Comparison of ENCODE assay signal across 11 cellular contexts in genomic region chr18:13158428-13158827, GRCh38.
"Had no signal": no experiment of that assay in that cellular context is flagged by ENCODE, and none has a peak within 500 bp of the region (broad histone marks: within the 10 kb centered on the region; RNA-seq: fewer than 3 reads in every experiment).

No MANE protein-coding gene starts in this region.

- H3K4me1 Mint-ChIP-seq: GM23338, H9 had no signal

- H3K9me3 ChIP-seq: HAP-1 had no signal

- H3K4me3 ChIP-seq: GM23248, GM23338, HAP-1 had no signal

- H3K27ac Mint-ChIP-seq: GM23338, H9, HFFc6 had no signal

- ATAC-seq: GM23338, HCT116 had no signal

- H2AFZ ChIP-seq: GM23248, GM23338 had no signal

- H3K4me2 ChIP-seq: GM23338 had no signal

- H3K4me3 Mint-ChIP-seq: GM23338, H9, HFFc6 had no signal

- H3K4me1 ChIP-seq: HAP-1 had no signal

- FAIRE-seq: H1, H54 had no signal

- H3K27ac ChIP-seq: GM23248 had no signal

- H3K36me3 ChIP-seq: HAP-1 had no signal

- H3K9ac ChIP-seq: GM23248 had no signal

- DNase-seq: GM23248, GOT3, H7, H9, HCEC 1CT, HFFc6 had no signal
